ENCODE assay signal across 11 cellular contexts in genomic region chr1:2049225-2049516, GRCh38. TPM values are rescaled to one million over a fixed set of nuclear protein-coding genes. Genes with fewer than 3 reads are reported as not detected.
DNase-seq lines count a peak whose midpoint lies in the region; ATAC-seq and TF ChIP-seq lines count a peak whose summit lies in the region.
"Had no signal": no experiment of that assay in that cellular context is flagged by ENCODE, and none has a peak within 500 bp of the region (broad histone marks: within the 10 kb centered on the region; RNA-seq: fewer than 3 reads in every experiment).

No MANE protein-coding gene starts in this region.

- DNase-seq in left ventricle myocardium inferior (no peak), heart right ventricle (no peak), kidney epithelial cell (ENCODE audit: low read depth) (no peak), upper lobe of left lung (peak in 1 of 2 donors; percentile 46), NCI-H1105 treated with DMSO at 0.1 percent for 48 hours (lab: John Stamatoyannopoulos, UW) (no peak), hepatic stellate cell (ENCODE audit: low spot score) (no peak)
- DNase-seq in activated T-helper 2 cell treated with anti-CD3 and anti-CD28 coated beads, Interferon-gamma antibody, Interleukin-2, Interleukin-4, amounts not matched to agents 10 μg/mL and 5 μg/mL and 100 μg/mL, durations not matched to agents 14 hours and 24 hours and 36 hours (ENCODE audit: low spot score), result no peak
- DNase-seq: activated CD4-positive, alpha-beta T cell treated with anti-CD3 and anti-CD28 coated beads for 1 hour; occipital lobe had no signal

- intact Hi-C loops in left ventricle myocardium inferior (cut with micrococcal nuclease) (loop anchor here (10.0 kb wide), 1 partner anchor 94 kb away; no protein-coding TSS in a partner anchor), heart right ventricle (cut with DNase I) (loop anchor here in 8 of 10 donors (5.0 to 10.0 kb wide), 4 partner anchors 87 to 107 kb away; no protein-coding TSS in a partner anchor)
- intact Hi-C loops in activated T-helper 2 cell treated with anti-CD3 and anti-CD28 coated beads, Interferon-gamma antibody, Interleukin-2, Interleukin-4, amounts not matched to agents 10 μg/mL and 5 μg/mL and 100 μg/mL, durations not matched to agents 14 hours and 24 hours and 36 hours (cut with micrococcal nuclease), result loop anchor here (5.0 kb wide), 1 partner anchor 107 kb away; no protein-coding TSS in a partner anchor

- peaks cover 29% of the 10 kb centered on the region for H3K27me3 Mint-ChIP-seq in activated T-helper 2 cell treated with anti-CD3 and anti-CD28 coated beads, Interferon-gamma antibody, Interleukin-2, Interleukin-4, amounts not matched to agents 10 μg/mL and 5 μg/mL and 100 μg/mL, durations not matched to agents 14 hours and 24 hours and 36 hours (ENCODE audit: low read depth)

- no peaks in the 10 kb centered on the region for H3K9me3 Mint-ChIP-seq in activated T-helper 2 cell treated with anti-CD3 and anti-CD28 coated beads, Interferon-gamma antibody, Interleukin-2, Interleukin-4, amounts not matched to agents 10 μg/mL and 5 μg/mL and 100 μg/mL, durations not matched to agents 14 hours and 24 hours and 36 hours

- TF ChIP-seq POLR2A in upper lobe of left lung (IDR thresholded peaks at IDR 0.05), result no peak

- 37 to 46% methylated on average over 11 of the region's 11 CpGs for WGBS in heart right ventricle, 2 donors
- WGBS in upper lobe of left lung, 2 donors, result 42 to 51% methylated on average over 8 to 11 of the region's 11 CpGs

- TF ChIP-seq EP300 in upper lobe of left lung (IDR thresholded peaks at IDR 0.05), result no peak

- H3K27ac Mint-ChIP-seq in activated T-helper 2 cell treated with anti-CD3 and anti-CD28 coated beads, Interferon-gamma antibody, Interleukin-2, Interleukin-4, amounts not matched to agents 10 μg/mL and 5 μg/mL and 100 μg/mL, durations not matched to agents 14 hours and 24 hours and 36 hours, result no peak overlapping the region

- peaks cover 10% of the 10 kb centered on the region for H3K4me1 Mint-ChIP-seq in activated T-helper 2 cell treated with anti-CD3 and anti-CD28 coated beads, Interferon-gamma antibody, Interleukin-2, Interleukin-4, amounts not matched to agents 10 μg/mL and 5 μg/mL and 100 μg/mL, durations not matched to agents 14 hours and 24 hours and 36 hours (ENCODE audit: low read depth)

- H3K36me3 ChIP-seq in left ventricle myocardium inferior (no peaks in the 10 kb centered on the region), heart right ventricle (no peaks in the 10 kb centered on the region), kidney epithelial cell (ENCODE audit: control insufficient read depth, insufficient read depth, low read length) (no peaks in the 10 kb centered on the region), upper lobe of left lung (no peaks in the 10 kb centered on the region)

- H3K4me3 ChIP-seq in left ventricle myocardium inferior, result peak overlapping the region; percentile 71
- H3K4me3 ChIP-seq in heart right ventricle, result peak overlapping the region in 2 of 10 donors; percentile 54 to 64
- H3K4me3 ChIP-seq in kidney epithelial cell (ENCODE audit: low read depth, low read length), result peak overlapping the region; percentile 60
- H3K4me3 ChIP-seq in upper lobe of left lung, result peak overlapping the region in 2 of 4 donors; percentile 68 to 70

- no peak for ATAC-seq in heart right ventricle
- ATAC-seq in upper lobe of left lung (ENCODE audit: low FRiP score in 2 of 2), result no peak
- no peak for ATAC-seq in GM21825 (IDR thresholded peaks at IDR 0.05; ENCODE audit: unreplicated experiment)

- peak overlapping the region; percentile 77 for H3K4me3 Mint-ChIP-seq in activated T-helper 2 cell treated with anti-CD3 and anti-CD28 coated beads, Interferon-gamma antibody, Interleukin-2, Interleukin-4, amounts not matched to agents 10 μg/mL and 5 μg/mL and 100 μg/mL, durations not matched to agents 14 hours and 24 hours and 36 hours (ENCODE audit: low read depth)

- peaks cover 78% of the 10 kb centered on the region for H3K27me3 ChIP-seq in left ventricle myocardium inferior (ENCODE audit: low read depth)
- peaks cover 0 to 73% (median 61%) of the 10 kb centered on the region in 7 donors for H3K27me3 ChIP-seq in heart right ventricle
- peaks cover 3% of the 10 kb centered on the region for H3K27me3 ChIP-seq in kidney epithelial cell (ENCODE audit: control insufficient read depth, insufficient read depth, low read length)
- peaks cover 0 to 19% (median 7%) of the 10 kb centered on the region in 4 donors for H3K27me3 ChIP-seq in upper lobe of left lung

- no peaks in the 10 kb centered on the region for H3K9me3 ChIP-seq in left ventricle myocardium inferior (replicated peaks)
- no peaks in the 10 kb centered on the region for H3K9me3 ChIP-seq in heart right ventricle
- H3K9me3 ChIP-seq in upper lobe of left lung, result no peaks in the 10 kb centered on the region

- TF ChIP-seq CTCF in left ventricle myocardium inferior (IDR thresholded peaks at IDR 0.05; ENCODE audit: borderline replicate concordance), result no peak
- no peak for TF ChIP-seq CTCF in heart right ventricle (IDR thresholded peaks at IDR 0.05)
- TF ChIP-seq CTCF in kidney epithelial cell (IDR thresholded peaks at IDR 0.05; ENCODE audit: insufficient read depth, low read length, poor library complexity, severe bottlenecking), result no peak
- no peak for TF ChIP-seq CTCF in upper lobe of left lung (IDR thresholded peaks at IDR 0.05)

- H3K36me3 Mint-ChIP-seq in activated T-helper 2 cell treated with anti-CD3 and anti-CD28 coated beads, Interferon-gamma antibody, Interleukin-2, Interleukin-4, amounts not matched to agents 10 μg/mL and 5 μg/mL and 100 μg/mL, durations not matched to agents 14 hours and 24 hours and 36 hours (ENCODE audit: low read depth), result no peaks in the 10 kb centered on the region

- H3K4me1 ChIP-seq in left ventricle myocardium inferior (peaks cover 40% of the 10 kb centered on the region), heart right ventricle (peaks cover 14 to 34% (median 23%) of the 10 kb centered on the region in 9 donors), upper lobe of left lung (peaks cover 19 to 59% (median 28%) of the 10 kb centered on the region in 4 donors)

- H3K27ac ChIP-seq in left ventricle myocardium inferior (replicated peaks) (no peak overlapping the region), heart right ventricle (no peak overlapping the region), upper lobe of left lung (peak overlapping the region in 3 of 4 donors; percentile 24 to 90 (median 87))

RNA-seq across cellular contexts. Expression of gene PRKCZ, which starts 1.0 kb away (rescaled TPM):
- 19.1 TPM for total RNA-seq in left ventricle myocardium inferior
- 10 to 100 TPM in 9 of 10 donors, 1 to 10 TPM in 1; 8.4 to 17.8 (median 14.2) TPM for total RNA-seq in heart right ventricle
- 10 to 100 TPM; 14.6 to 18.4 TPM for polyA plus RNA-seq in heart right ventricle
- total RNA-seq in activated T-helper 2 cell treated with anti-CD3 and anti-CD28 coated beads, Interferon-gamma antibody, Interleukin-2, Interleukin-4, amounts not matched to agents 10 μg/mL and 5 μg/mL and 100 μg/mL, durations not matched to agents 14 hours and 24 hours and 36 hours, result 3.6 and 4.5 TPM in 2 replicates
- total RNA-seq in kidney epithelial cell, result 37.0 and 37.6 TPM in 2 replicates
- total RNA-seq in upper lobe of left lung, result 100 to 1,000 TPM; 107 to 169 (median 138) TPM

RNA-seq across cellular contexts. Expression of gene GABRD, which starts 30.0 kb away (rescaled TPM):
- total RNA-seq in left ventricle myocardium inferior (0.41 TPM), heart right ventricle (1 to 10 TPM in 1 of 10 donors, under 1 TPM in 7, not detected in 2; 0.30 to 1.1 (median 0.44) TPM), kidney epithelial cell (not detected in 2 replicates), upper lobe of left lung (1 to 10 TPM in 2 of 6 donors, under 1 TPM in 1, not detected in 3; 0.26 to 8.2 (median 1.2) TPM)
- polyA plus RNA-seq in heart right ventricle, result 1 to 10 TPM in 1 of 2 donors, under 1 TPM in 1; 0.87 to 1.0 TPM
- total RNA-seq in activated T-helper 2 cell treated with anti-CD3 and anti-CD28 coated beads, Interferon-gamma antibody, Interleukin-2, Interleukin-4, amounts not matched to agents 10 μg/mL and 5 μg/mL and 100 μg/mL, durations not matched to agents 14 hours and 24 hours and 36 hours, result not detected in 2 replicates

RNA-seq across cellular contexts. Expression of gene CFAP74, which starts 45.6 kb away (rescaled TPM):
- total RNA-seq in left ventricle myocardium inferior (not detected), heart right ventricle (not detected), kidney epithelial cell (not detected in 2 replicates), upper lobe of left lung (10 to 100 TPM in 2 of 6 donors, 1 to 10 TPM in 3, under 1 TPM in 1; 0.14 to 19.8 (median 6.2) TPM)
- under 1 TPM in 1 of 2 donors, not detected in 1; 0.03 TPM for polyA plus RNA-seq in heart right ventricle
- not detected in 2 replicates for total RNA-seq in activated T-helper 2 cell treated with anti-CD3 and anti-CD28 coated beads, Interferon-gamma antibody, Interleukin-2, Interleukin-4, amounts not matched to agents 10 μg/mL and 5 μg/mL and 100 μg/mL, durations not matched to agents 14 hours and 24 hours and 36 hours
- total RNA-seq: cardiac septum had no signal

Comparison
In these comparisons a context has a peak if more than half of its experiments do, and no peak if none do; other contexts are left out.
1. H3K27ac ChIP-seq: peak in upper lobe of left lung (3 of 4); none in left ventricle myocardium inferior (single experiment) and heart right ventricle (0 of 10).